14 cellular contexts compared by ENCODE assay signal in the genomic region with DNA sequence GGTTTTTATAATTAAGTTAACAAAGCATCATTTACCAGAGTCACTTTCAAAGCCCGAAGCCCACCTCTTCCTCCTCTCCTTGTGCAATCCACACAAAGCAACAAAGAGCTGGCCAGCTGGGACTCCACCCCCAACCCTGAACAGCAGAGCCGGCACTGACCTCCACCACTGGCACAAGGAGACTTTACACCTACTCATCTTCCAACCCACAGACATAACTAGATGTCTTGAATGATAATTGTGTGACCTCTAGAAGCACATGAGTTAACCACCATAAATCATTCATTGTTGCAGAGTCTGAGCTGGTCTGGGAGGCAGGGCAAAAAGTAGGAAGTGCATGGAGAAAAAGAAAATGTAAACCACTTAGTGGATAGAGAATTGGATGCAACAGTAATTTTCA.
DNase-seq lines count a peak whose midpoint lies in the region; ATAC-seq and TF ChIP-seq lines count a peak whose summit lies in the region.
"Had no signal": no experiment of that assay in that cellular context is flagged by ENCODE, and none has a peak within 500 bp of the region (broad histone marks: within the 10 kb centered on the region; RNA-seq: fewer than 3 reads in every experiment).

No MANE protein-coding gene starts in this region.

- H3K14ac ChIP-seq in IMR-90 (replicated peaks; ENCODE audit: low read depth, low read length), result no peak overlapping the region

- H2BK120ac ChIP-seq in IMR-90 (ENCODE audit: low read depth, low read length), result peak overlapping the region; percentile 45; the same call in 1 of the 2 replicates

- no peak for TF ChIP-seq CTCF in IMR-90 (conservative IDR thresholded peaks at IDR 0.05; ENCODE audit: low read depth, low read length)
- no peak for TF ChIP-seq CTCF in astrocyte of the spinal cord (IDR thresholded peaks at IDR 0.05; ENCODE audit: low read depth, low read length)
- TF ChIP-seq CTCF in left lung (IDR thresholded peaks at IDR 0.05), result no peak
- TF ChIP-seq CTCF in foreskin keratinocyte (conservative IDR thresholded peaks at IDR 0.05), result no peak

- peak overlapping the region; percentile 30; the same call in 1 of the 2 replicates for H4K5ac ChIP-seq in IMR-90 (ENCODE audit: low read depth, low read length)

- no peak overlapping the region for H2AFZ ChIP-seq in IMR-90 (replicated peaks; ENCODE audit: low read length, poor library complexity)
- H2AFZ ChIP-seq: PC-9 had no signal

- H3K4me1 ChIP-seq in IMR-90 (ENCODE audit: control insufficient read depth, insufficient read depth, low read length) (peaks cover 3% of the 10 kb centered on the region), left lung (no peaks in the 10 kb centered on the region), foreskin keratinocyte (peaks cover 5% of the 10 kb centered on the region)

- H2BK15ac ChIP-seq in IMR-90 (ENCODE audit: low read depth, low read length), result no peak overlapping the region

- H3K79me1 ChIP-seq in IMR-90 (ENCODE audit: low read depth in 1 of 2, low read length in 2 of 2), result no peaks in the 10 kb centered on the region

- intact Hi-C loops in IMR-90 (cut with micrococcal nuclease), result no loop called here
- intact Hi-C loops in left lung (cut with DNase I), result no loop called here

- H3K18ac ChIP-seq in IMR-90 (ENCODE audit: low read depth, low read length), result 0 out of 2 replicates have a peak overlapping the region, but pooled peaks have one; percentile 14

- CTCF ChIA-PET in IMR-90 (lab: Yijun Ruan, JAX), result interaction anchor here (1.0 to 1.2 kb wide), 3 partner anchors 22 to 73 kb away, joined by 3 read pairs; no protein-coding TSS in a partner anchor

- no peak overlapping the region for H2AK5ac ChIP-seq in IMR-90 (ENCODE audit: low read depth, low read length)

- H4K20me1 ChIP-seq in IMR-90 (ENCODE audit: insufficient read depth, low read length), result no peaks in the 10 kb centered on the region

- no peaks in the 10 kb centered on the region for H3K9me1 ChIP-seq in IMR-90 (ENCODE audit: insufficient read depth, low read length)

- no peak overlapping the region for H4K91ac ChIP-seq in IMR-90 (ENCODE audit: insufficient read depth, low read depth, low read length)

- H3K9ac ChIP-seq in IMR-90 (ENCODE audit: low read depth, low read length), result no peak overlapping the region

- no peak for TF ChIP-seq POLR2A in IMR-90 (IDR thresholded peaks at IDR 0.05; ENCODE audit: low read depth, low read length)

- peak; percentile 59 for ATAC-seq in IMR-90 (ENCODE audit: low read depth)
- ATAC-seq in left lung, result peak; percentile 43
- no peak for ATAC-seq in foreskin keratinocyte
- no peak for ATAC-seq in HG02852 (IDR thresholded peaks at IDR 0.05; ENCODE audit: unreplicated experiment)
- no peak for ATAC-seq in GM19467 (IDR thresholded peaks at IDR 0.05; ENCODE audit: unreplicated experiment)

- H2BK5ac ChIP-seq in IMR-90 (ENCODE audit: low read depth, low read length, poor library complexity, severe bottlenecking), result no peak overlapping the region

- H3K56ac ChIP-seq in IMR-90 (ENCODE audit: extremely low read depth, insufficient read depth, low read length), result no peak overlapping the region

- H2AK9ac ChIP-seq in IMR-90 (replicated peaks; ENCODE audit: low read depth, low read length, poor library complexity), result no peak overlapping the region

- no peak for TF ChIP-seq RAD21 in IMR-90 (IDR thresholded peaks at IDR 0.05; ENCODE audit: low read length)

- dilution Hi-C loops in IMR-90 (cut with HindIII; ENCODE audit: low sequenced_read_pairs, unreplicated experiment), result no loop called here

- no peaks in the 10 kb centered on the region for H3K36me3 ChIP-seq in IMR-90 (ENCODE audit: control insufficient read depth, insufficient read depth, low read length)
- no peaks in the 10 kb centered on the region for H3K36me3 ChIP-seq in left lung
- H3K36me3 ChIP-seq: brain microvascular endothelial cell had no signal

- no TSS peak for BruUV-seq in IMR-90 (replicated peaks; lab: Mats Ljungman, UMichigan)

- in situ Hi-C loops in IMR-90 (cut with MboI; ENCODE audit: low sequenced_read_pairs), result no loop called here
- in situ Hi-C loops in astrocyte of the spinal cord (cut with HindIII; ENCODE audit: low sequenced_read_pairs), result no loop called here

- no peak overlapping the region for H3K23ac ChIP-seq in IMR-90 (ENCODE audit: low read depth, low read length)

- no CpG with 5 or more reads among the region's 2 CpGs for WGBS in IMR-90 (ENCODE audit: extremely low coverage in 2 of 2, insufficient read length in 1 of 2), 2 experiments

- H3K9me3 ChIP-seq in IMR-90 (ENCODE audit: control insufficient read depth, insufficient read depth, low read length) (no peaks in the 10 kb centered on the region), left lung (no peaks in the 10 kb centered on the region)
- H3K9me3 ChIP-seq: testis had no signal

- peak overlapping the region; percentile 59; the same call in 1 of the 2 replicates for H2BK20ac ChIP-seq in IMR-90 (ENCODE audit: low read depth, low read length)

- H3K4ac ChIP-seq in IMR-90 (ENCODE audit: low read depth, low read length), result no peak overlapping the region; the same call in 1 of the 2 replicates

- H3K4me2 ChIP-seq in IMR-90 (ENCODE audit: low read depth, low read length), result peak overlapping the region; percentile 33
- H3K4me2 ChIP-seq: PC-9 had no signal

- H3K27ac ChIP-seq in IMR-90 (ENCODE audit: insufficient read depth, low read length) (no peak overlapping the region), left lung (no peak overlapping the region), foreskin keratinocyte (no peak overlapping the region)
- H3K27ac ChIP-seq: brain microvascular endothelial cell, dorsolateral prefrontal cortex, PC-9, testis had no signal

- H3K4me3 ChIP-seq in IMR-90 (ENCODE audit: insufficient read depth, low read depth, low read length) (no peak overlapping the region), astrocyte of the spinal cord (ENCODE audit: low read depth, low read length) (no peak overlapping the region), left lung (no peak overlapping the region)
- H3K4me3 ChIP-seq: dorsolateral prefrontal cortex, PC-9, testis had no signal

- peak; percentile 31 for DNase-seq in A172 (ENCODE audit: low spot score)
- DNase-seq in IMR-90, result no peak
- DNase-seq in astrocyte of the spinal cord (ENCODE audit: low read depth, low spot score), result peak; percentile 19
- no peak for DNase-seq in left lung
- DNase-seq in NCI-H345 treated with DMSO at 0.1 percent for 48 hours (lab: John Stamatoyannopoulos, UW; ENCODE audit: unreplicated experiment), result no peak
- no peak for DNase-seq in foreskin keratinocyte
- DNase-seq: brain microvascular endothelial cell; dorsolateral prefrontal cortex; NCI-H2107; PC-9; stimulated activated CD4-positive, alpha-beta T cell treated with anti-CD3 and anti-CD28 coated beads, Interleukin-1b, Interleukin-23, amount 100 ng/mL, for 48 hours; testis had no signal

- H4K8ac ChIP-seq in IMR-90 (ENCODE audit: low read depth in 2 of 2, low read length in 2 of 2), result peak overlapping the region in 1 of 2 experiments; percentile 26; a peak in 1 of 4 replicates

- POLR2A ChIA-PET in IMR-90 (lab: Charles Lee; ENCODE audit: unreplicated experiment), result no interaction called here

- H3K27me3 ChIP-seq in IMR-90 (ENCODE audit: control insufficient read depth, insufficient read depth, low read length), result no peaks in the 10 kb centered on the region; the same call in 1 of the 2 replicates
- H3K27me3 ChIP-seq in left lung, result no peaks in the 10 kb centered on the region
- no peaks in the 10 kb centered on the region for H3K27me3 ChIP-seq in foreskin keratinocyte
- H3K27me3 ChIP-seq: brain microvascular endothelial cell, dorsolateral prefrontal cortex, testis had no signal

TF ChIP-seq in IMR-90, 13 proteins besides CTCF, POLR2A, EP300 and RAD21:
- TF ChIP-seq USF2 (IDR thresholded peaks at IDR 0.05; ENCODE audit: low read depth, low read length), result no peak
- no peak for TF ChIP-seq NFE2L2 (IDR thresholded peaks at IDR 0.05; ENCODE audit: low read depth, low read length)
- no peak for TF ChIP-seq MAFK (IDR thresholded peaks at IDR 0.05; ENCODE audit: low read depth, low read length)
- TF ChIP-seq RFX5 (IDR thresholded peaks at IDR 0.05; ENCODE audit: low read depth, low read length), result no peak
- TF ChIP-seq SMC3 (IDR thresholded peaks at IDR 0.05; ENCODE audit: low read depth, low read length), result no peak
- TF ChIP-seq, protein P1, sequence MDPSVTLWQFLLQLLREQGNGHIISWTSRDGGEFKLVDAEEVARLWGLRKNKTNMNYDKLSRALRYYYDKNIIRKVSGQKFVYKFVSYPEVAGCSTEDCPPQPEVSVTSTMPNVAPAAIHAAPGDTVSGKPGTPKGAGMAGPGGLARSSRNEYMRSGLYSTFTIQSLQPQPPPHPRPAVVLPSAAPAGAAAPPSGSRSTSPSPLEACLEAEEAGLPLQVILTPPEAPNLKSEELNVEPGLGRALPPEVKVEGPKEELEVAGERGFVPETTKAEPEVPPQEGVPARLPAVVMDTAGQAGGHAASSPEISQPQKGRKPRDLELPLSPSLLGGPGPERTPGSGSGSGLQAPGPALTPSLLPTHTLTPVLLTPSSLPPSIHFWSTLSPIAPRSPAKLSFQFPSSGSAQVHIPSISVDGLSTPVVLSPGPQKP (IDR thresholded peaks at IDR 0.05; ENCODE audit: borderline replicate concordance, low read depth, low read length), result no peak
- TF ChIP-seq MAZ (IDR thresholded peaks at IDR 0.05; ENCODE audit: borderline replicate concordance, low read depth, low read length), result no peak
- no peak for TF ChIP-seq CEBPB (IDR thresholded peaks at IDR 0.05; ENCODE audit: low read depth, low read length)
- no peak for TF ChIP-seq MXI1 (IDR thresholded peaks at IDR 0.05; ENCODE audit: borderline replicate concordance, low read depth, low read length)
- no peak for TF ChIP-seq RCOR1 (IDR thresholded peaks at IDR 0.05; ENCODE audit: insufficient replicate concordance, low read length)
- no peak for TF ChIP-seq CHD1 (IDR thresholded peaks at IDR 0.05; ENCODE audit: low read depth, low read length)
- TF ChIP-seq BHLHE40 (IDR thresholded peaks at IDR 0.05; ENCODE audit: low read depth, low read length), result no peak
- no peak for TF ChIP-seq FOS (IDR thresholded peaks at IDR 0.05; ENCODE audit: low read depth, low read length)

Comparison
In these comparisons a context has a peak if more than half of its experiments do, and no peak if none do; other contexts are left out.
1. DNase-seq: peak in A172 (single experiment) and astrocyte of the spinal cord (single experiment); none in IMR-90 (single experiment), left lung (0 of 2), NCI-H345 treated with DMSO at 0.1 percent for 48 hours (single experiment) and foreskin keratinocyte (0 of 2).
2. ATAC-seq: peak in IMR-90 (single experiment) and left lung (single experiment); none in foreskin keratinocyte (single experiment), HG02852 (single experiment) and GM19467 (single experiment).